19 cellular contexts compared by ENCODE assay signal in the genomic region with DNA sequence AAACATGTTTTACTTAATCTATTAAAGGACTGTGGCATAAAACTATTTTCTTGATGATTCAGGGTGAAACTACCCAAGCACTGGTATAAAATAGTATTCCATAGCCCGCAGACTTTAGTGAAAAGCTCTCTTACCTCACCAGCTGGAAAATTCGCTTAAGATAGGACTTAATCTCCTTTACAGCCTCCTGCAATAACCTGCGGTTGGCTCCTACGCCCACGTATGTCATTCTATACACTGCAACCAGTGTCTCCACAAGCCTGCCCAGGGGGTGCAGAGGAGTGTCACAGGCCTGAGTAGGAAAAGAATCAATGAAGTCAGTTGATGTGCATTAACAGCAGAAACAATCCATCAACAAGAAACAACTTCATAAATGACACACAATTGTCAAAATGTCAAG. TPM values are rescaled to one million over a fixed set of nuclear protein-coding genes. Genes with fewer than 3 reads are reported as not detected.
DNase-seq lines count a peak whose midpoint lies in the region; ATAC-seq and TF ChIP-seq lines count a peak whose summit lies in the region.
"Had no signal": no experiment of that assay in that cellular context is flagged by ENCODE, and none has a peak within 500 bp of the region (broad histone marks: within the 10 kb centered on the region; RNA-seq: fewer than 3 reads in every experiment).

No MANE protein-coding gene starts in this region.

- no peak for TF ChIP-seq CTCF in GM10266 (IDR thresholded peaks at IDR 0.05; ENCODE audit: control insufficient read depth, insufficient read depth, low read depth, missing control alignments)

- no peak overlapping the region for H3K27ac Mint-ChIP-seq in activated CD4-positive, alpha-beta T cell treated with anti-CD3 and anti-CD28 coated beads for 36 hours
- H3K27ac Mint-ChIP-seq: CD4-positive, alpha-beta T cell had no signal

- no peaks in the 10 kb centered on the region for H3K27me3 Mint-ChIP-seq in activated CD4-positive, alpha-beta T cell treated with anti-CD3 and anti-CD28 coated beads for 36 hours
- H3K27me3 Mint-ChIP-seq: CD4-positive, alpha-beta T cell had no signal

- CTCF ChIA-PET in HEK293T (lab: Yijun Ruan, JAX): interaction anchor here (0.7 kb wide), 1 partner anchor 36 kb away, joined by 4 read pairs; no protein-coding TSS in a partner anchor
- CTCF ChIA-PET in activated CD4-positive, alpha-beta T cell treated with anti-CD3 and anti-CD28 coated beads for 36 hours (lab: Charles Lee): interaction anchor here (0.6 to 1.1 kb wide), 6 partner anchors 8 to 784 kb away, joined by 3 to 4 read pairs (median 3); no protein-coding TSS in a partner anchor

- intact Hi-C loops in activated CD4-positive, alpha-beta T cell treated with anti-CD3 and anti-CD28 coated beads for 36 hours (cut with DNase I, micrococcal nuclease): no loop called here

- POLR2A ChIA-PET in HEK293T (lab: Yijun Ruan, JAX): no interaction called here
- POLR2A ChIA-PET in activated CD4-positive, alpha-beta T cell treated with anti-CD3 and anti-CD28 coated beads for 36 hours (lab: Charles Lee): interaction anchor here (0.6 kb wide), 1 partner anchor 13 kb away, joined by 4 read pairs; no protein-coding TSS in a partner anchor

- peaks cover 17% of the 10 kb centered on the region for H3K36me3 Mint-ChIP-seq in activated CD4-positive, alpha-beta T cell treated with anti-CD3 and anti-CD28 coated beads for 36 hours (ENCODE audit: low read depth)

- H3K9me3 Mint-ChIP-seq in activated CD4-positive, alpha-beta T cell treated with anti-CD3 and anti-CD28 coated beads for 36 hours (ENCODE audit: low read depth): no peaks in the 10 kb centered on the region
- H3K9me3 Mint-ChIP-seq: CD4-positive, alpha-beta T cell had no signal

- no peak for ATAC-seq in activated CD4-positive, alpha-beta T cell treated with anti-CD3 and anti-CD28 coated beads for 36 hours
- ATAC-seq: HepG2, PC-3 had no signal

- H3K4me1 Mint-ChIP-seq in activated CD4-positive, alpha-beta T cell treated with anti-CD3 and anti-CD28 coated beads for 36 hours: no peaks in the 10 kb centered on the region

- no peak overlapping the region for H3K4me3 Mint-ChIP-seq in activated CD4-positive, alpha-beta T cell treated with anti-CD3 and anti-CD28 coated beads for 36 hours
- H3K4me3 Mint-ChIP-seq: CD4-positive, alpha-beta T cell had no signal

- DNase-seq in COLO829 (ENCODE audit: low spot score) (peak; percentile 78), HEK293T (ENCODE audit: extremely low spot score) (peak; percentile 9), SW480 (ENCODE audit: low spot score) (peak; percentile 32), foreskin melanocyte (peak; percentile 14), GM10266 (ENCODE audit: extremely low spot score) (no peak), cerebellum (ENCODE audit: low spot score) (no peak)
- DNase-seq in activated CD4-positive, alpha-beta T cell treated with anti-CD3 and anti-CD28 coated beads for 36 hours: no peak
- DNase-seq in activated T-cell treated with anti-CD3 and anti-CD28 coated beads, Interleukin-2, amount 50 U/mL, for 48 hours: no peak
- DNase-seq: BE2C; CD4-positive, alpha-beta T cell; DMS53; KG1; MV-4-11; NCI-H1417; NCI-H187 treated with DMSO at 0.1 percent for 48 hours; NCI-H226; PC-3 had no signal

TF ChIP-seq in HEK293T, 16 proteins besides CTCF, POLR2A, EP300 and RAD21:
- TF ChIP-seq LEF1 (IDR thresholded peaks at IDR 0.05; ENCODE audit: borderline replicate concordance) (no peak), SUZ12 (IDR thresholded peaks at IDR 0.05) (no peak), TARDBP (IDR thresholded peaks at IDR 0.05) (no peak), BHLHE40 (IDR thresholded peaks at IDR 0.05; ENCODE audit: borderline replicate concordance) (no peak), NFRKB (IDR thresholded peaks at IDR 0.05) (no peak), ELF4 (IDR thresholded peaks at IDR 0.05) (no peak), L3MBTL2 (conservative IDR thresholded peaks at IDR 0.05) (no peak), SP1 (IDR thresholded peaks at IDR 0.05) (no peak), FOXK2 (IDR thresholded peaks at IDR 0.05) (no peak), ZNF384 (IDR thresholded peaks at IDR 0.05) (no peak), ARNT (IDR thresholded peaks at IDR 0.05) (no peak), FOXA1 (IDR thresholded peaks at IDR 0.05) (no peak), HDGF (IDR thresholded peaks at IDR 0.05; ENCODE audit: borderline replicate concordance) (no peak), FOXM1 (IDR thresholded peaks at IDR 0.05; ENCODE audit: borderline replicate concordance) (no peak), CTBP1 (IDR thresholded peaks at IDR 0.05; ENCODE audit: borderline replicate concordance) (no peak)
- TF ChIP-seq, protein P1, sequence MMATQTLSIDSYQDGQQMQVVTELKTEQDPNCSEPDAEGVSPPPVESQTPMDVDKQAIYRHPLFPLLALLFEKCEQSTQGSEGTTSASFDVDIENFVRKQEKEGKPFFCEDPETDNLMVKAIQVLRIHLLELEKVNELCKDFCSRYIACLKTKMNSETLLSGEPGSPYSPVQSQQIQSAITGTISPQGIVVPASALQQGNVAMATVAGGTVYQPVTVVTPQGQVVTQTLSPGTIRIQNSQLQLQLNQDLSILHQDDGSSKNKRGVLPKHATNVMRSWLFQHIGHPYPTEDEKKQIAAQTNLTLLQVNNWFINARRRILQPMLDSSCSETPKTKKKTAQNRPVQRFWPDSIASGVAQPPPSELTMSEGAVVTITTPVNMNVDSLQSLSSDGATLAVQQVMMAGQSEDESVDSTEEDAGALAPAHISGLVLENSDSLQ (IDR thresholded peaks at IDR 0.05): no peak
TF ChIP-seq in HEK293T: peak in this region for 0.

RNA-seq across cellular contexts. Expression of a gene that starts 11.3 kb away (rescaled TPM):
- not detected for total RNA-seq in activated CD4-positive, alpha-beta T cell treated with anti-CD3 and anti-CD28 coated beads for 36 hours
- 0.45 TPM for total RNA-seq in cerebellum
- total RNA-seq: CD4-positive, alpha-beta T cell; H1; HepG2 had no signal

Comparison
In these comparisons a context has a peak if more than half of its experiments do, and no peak if none do; other contexts are left out.
1. DNase-seq: peak in COLO829 (single experiment), HEK293T (single experiment), SW480 (single experiment) and foreskin melanocyte (single experiment); none in activated CD4-positive, alpha-beta T cell treated with anti-CD3 and anti-CD28 coated beads for 36 hours (single experiment), activated T-cell treated with anti-CD3 and anti-CD28 coated beads, Interleukin-2, amount 50 U/mL, for 48 hours (0 of 2), GM10266 (single experiment) and cerebellum (single experiment).